Comparison of ENCODE assay signal across 30 cellular contexts in genomic region chr15:83899670-83900069, GRCh38.
"Had no signal": no experiment of that assay in that cellular context is flagged by ENCODE, and none has a peak within 500 bp of the region (broad histone marks: within the 10 kb centered on the region; RNA-seq: fewer than 3 reads in every experiment).

No MANE protein-coding gene starts in this region.

- H3K36me3 ChIP-seq: adrenal gland, brain microvascular endothelial cell had no signal

- H3K4me3 ChIP-seq: adrenal gland had no signal

- H3K27me3 ChIP-seq: adrenal gland, brain microvascular endothelial cell had no signal

- H3K9me3 ChIP-seq: adrenal gland had no signal

- H3K27ac ChIP-seq: adrenal gland, brain microvascular endothelial cell, KMS-11, VCaP had no signal

- ATAC-seq: activated naive CD4-positive, alpha-beta T cell treated with anti-CD3 and anti-CD28 coated beads, Interleukin-2, amount 50 U/mL, for 72 hours; activated T-cell treated with anti-CD3 and anti-CD28 coated beads, Interleukin-2, amount 50 U/mL, for 4 hours; Panc1 had no signal

- DNase-seq: activated B cell treated with CpG ODN at 0.5 μM for 24 hours; activated CD4-positive, alpha-beta memory T cell treated with anti-CD3 and anti-CD28 coated beads for 36 hours; activated CD4-positive, alpha-beta T cell treated with anti-CD3 and anti-CD28 coated beads for 4 hours; activated CD4-positive, alpha-beta T cell treated with anti-CD3 and anti-CD28 coated beads, Interleukin-2, amount 50 U/mL, for 1 hour; activated CD4-positive, CD25-positive, alpha-beta regulatory T cell treated with anti-CD3 and anti-CD28 coated beads, Interleukin-2, amount 50 U/mL, for 72 hours; activated CD8-positive, alpha-beta memory T cell treated with anti-CD3 and anti-CD28 coated beads, Interleukin-2, amount 50 U/mL, for 4 hours; activated gamma-delta T cell treated with Interleukin-2 at 50 U/mL for 16 hours; activated naive CD4-positive, alpha-beta T cell treated with anti-CD3 and anti-CD28 coated beads for 36 hours; activated T-cell treated with anti-CD3 and anti-CD28 coated beads for 4 hours; activated T-cell treated with anti-CD3 and anti-CD28 coated beads, Interleukin-2, amount 50 U/mL, for 4 hours; adrenal gland; anterior cingulate cortex; brain microvascular endothelial cell; MM.1S; MV-4-11; NCI-H1092; NCI-H1436 treated with DMSO at 0.1 percent for 48 hours; NCI-H1694 treated with DMSO at 0.1 percent for 48 hours; NCI-H2029; NCI-H345; NCI-H524 treated with DMSO at 0.1 percent for 48 hours; SIG-M5; SW 1271; T-helper 1 cell; T-helper 2 cell; T-helper 9 cell had no signal

- H3K4me1 ChIP-seq: adrenal gland had no signal
